8 cellular contexts compared by ENCODE assay signal in genomic region chr12:76031414-76032042, GRCh38. TPM values are rescaled to one million over a fixed set of nuclear protein-coding genes. Genes with fewer than 3 reads are reported as not detected.
DNase-seq lines count a peak whose midpoint lies in the region; ATAC-seq and TF ChIP-seq lines count a peak whose summit lies in the region.

Gene PHLDA1, minus strand, starts transcription at chr12:76031776.

- H3K27ac ChIP-seq in endodermal cell (ENCODE audit: low read depth, low read length): peak within 1 kb of the TSS; percentile 83
- H3K27ac ChIP-seq in mesodermal cell (ENCODE audit: low read depth, low read length, severe bottlenecking): peak within 1 kb of the TSS; percentile 94

- WGBS in endodermal cell (ENCODE audit: insufficient coverage in 1 of 2, insufficient read length in 1 of 2), 2 experiments: 0% methylated on average over 23 to 67 of the region's 67 CpGs
- 0% methylated on average over 59 of the region's 67 CpGs for WGBS in mesodermal cell (ENCODE audit: insufficient coverage in 2 of 2), 2 experiments

- intact Hi-C loops in Calu3 (cut with micrococcal nuclease; ENCODE audit: unreplicated experiment): loop anchor here (2.0 kb wide), 1 partner anchor 205 kb away; no protein-coding TSS in a partner anchor

- ATAC-seq in GM21381 (IDR thresholded peaks at IDR 0.05; ENCODE audit: unreplicated experiment): peak; percentile 79
- peak; percentile 81 for ATAC-seq in activated CD8-positive, alpha-beta memory T cell treated with anti-CD3 and anti-CD28 coated beads, Interleukin-2, amount 10 ng/mL, durations not matched to agents 7 days and 5 days

- TF ChIP-seq CTCF in Calu3 (IDR thresholded peaks at IDR 0.05; ENCODE audit: unreplicated experiment) (peak; percentile 43), endodermal cell (conservative IDR thresholded peaks at IDR 0.05) (peak; percentile 80)

- no peaks in the 10 kb centered on the region for H3K9me3 ChIP-seq in endodermal cell (ENCODE audit: control insufficient read depth, low read length)
- H3K9me3 ChIP-seq in mesodermal cell (ENCODE audit: control insufficient read depth, low read length): no peaks in the 10 kb centered on the region

- DNase-seq in Calu3 (peak; percentile 99), HUDEP-2 (lab: John Stamatoyannopoulos, UW; ENCODE audit: unreplicated experiment in 76 of 76) (peak in 74 of 76 experiments; percentile 24 to 90 (median 80)), NOMO-1 treated with dmso at 0.1 percent for 144 hours (lab: John Stamatoyannopoulos, UW; ENCODE audit: unreplicated experiment) (peak; percentile 92), endodermal cell (peak; percentile 99)
- peak; percentile 98 for DNase-seq in activated CD8-positive, alpha-beta memory T cell treated with anti-CD3 and anti-CD28 coated beads, Interleukin-2, amount 10 ng/mL, durations not matched to agents 7 days and 5 days
- DNase-seq in stimulated activated CD8-positive, alpha-beta memory T cell treated with anti-CD3 and anti-CD28 coated beads, Interleukin-15, amount 100 ng/mL, for 4 hours (ENCODE audit: low read depth in 2 of 2): peak; percentile 93 to 94

- peak within 1 kb of the TSS; percentile 90 for H3K9ac ChIP-seq in endodermal cell (ENCODE audit: extremely low read depth, low read length, poor library complexity, severe bottlenecking)

- H3K4me3 Mint-ChIP-seq in Calu3 (ENCODE audit: low read depth, unreplicated experiment) (peak within 1 kb of the TSS; percentile 86), endodermal cell (peak within 1 kb of the TSS; percentile 94)
- H3K4me3 Mint-ChIP-seq in activated CD8-positive, alpha-beta memory T cell treated with anti-CD3 and anti-CD28 coated beads, Interleukin-2, amount 10 ng/mL, durations not matched to agents 7 days and 5 days: peak within 1 kb of the TSS; percentile 89

- no peaks in the 10 kb centered on the region for H3K36me3 ChIP-seq in endodermal cell (ENCODE audit: control insufficient read depth, insufficient read depth, low read length)
- peaks cover 34% of the 10 kb centered on the region for H3K36me3 ChIP-seq in mesodermal cell (ENCODE audit: control insufficient read depth, insufficient read depth, low read length)

- H3K4me3 ChIP-seq in endodermal cell (ENCODE audit: low read length): peak within 1 kb of the TSS; percentile 90
- peak within 1 kb of the TSS; percentile 97 for H3K4me3 ChIP-seq in mesodermal cell (ENCODE audit: extremely low read depth, insufficient read depth, low read length, poor library complexity, severe bottlenecking)

- peak within 1 kb of the TSS; percentile 98 for H3K27ac Mint-ChIP-seq in Calu3 (ENCODE audit: unreplicated experiment)
- peak within 1 kb of the TSS; percentile 97 for H3K27ac Mint-ChIP-seq in activated CD8-positive, alpha-beta memory T cell treated with anti-CD3 and anti-CD28 coated beads, Interleukin-2, amount 10 ng/mL, durations not matched to agents 7 days and 5 days
- H3K27ac Mint-ChIP-seq in endodermal cell: peak within 1 kb of the TSS; percentile 96

- H3K36me3 Mint-ChIP-seq in Calu3 (ENCODE audit: insufficient read depth, unreplicated experiment) (peaks cover 78% of the 10 kb centered on the region), endodermal cell (ENCODE audit: low read depth) (peaks cover 11% of the 10 kb centered on the region)
- H3K36me3 Mint-ChIP-seq in activated CD8-positive, alpha-beta memory T cell treated with anti-CD3 and anti-CD28 coated beads, Interleukin-2, amount 10 ng/mL, durations not matched to agents 7 days and 5 days: peaks cover 40% of the 10 kb centered on the region

- no TSS peak for BruUV-seq in Calu3 (replicated peaks; lab: Mats Ljungman, UMichigan)

- CTCF ChIA-PET in Calu3 (lab: Charles Lee): interaction anchor here (1.0 to 2.7 kb wide), 15 partner anchors 11 to 520 kb away, joined by 3 to 17 read pairs (median 5); partner anchors contain the start of gene KRR1
- CTCF ChIA-PET in activated CD8-positive, alpha-beta memory T cell treated with anti-CD3 and anti-CD28 coated beads, Interleukin-2, amount 10 ng/mL, durations not matched to agents 7 days and 5 days (lab: Charles Lee): interaction anchor here (0.6 to 7.9 kb wide), 53 partner anchors 9 to 546 kb away, joined by 3 to 86 read pairs (median 4); partner anchors contain the start of gene KRR1

- H3K9me3 Mint-ChIP-seq in Calu3 (ENCODE audit: low read depth, unreplicated experiment) (no peaks in the 10 kb centered on the region), endodermal cell (no peaks in the 10 kb centered on the region)
- H3K9me3 Mint-ChIP-seq in activated CD8-positive, alpha-beta memory T cell treated with anti-CD3 and anti-CD28 coated beads, Interleukin-2, amount 10 ng/mL, durations not matched to agents 7 days and 5 days (ENCODE audit: low read depth): no peaks in the 10 kb centered on the region

- H3K4me1 Mint-ChIP-seq in Calu3 (ENCODE audit: low read depth, unreplicated experiment) (peaks cover 39% of the 10 kb centered on the region), endodermal cell (peaks cover 29% of the 10 kb centered on the region)
- H3K4me1 Mint-ChIP-seq in activated CD8-positive, alpha-beta memory T cell treated with anti-CD3 and anti-CD28 coated beads, Interleukin-2, amount 10 ng/mL, durations not matched to agents 7 days and 5 days: peaks cover 57% of the 10 kb centered on the region

- peaks cover 4% of the 10 kb centered on the region for H3K4me1 ChIP-seq in endodermal cell (ENCODE audit: control insufficient read depth, insufficient read depth, low read length)
- H3K4me1 ChIP-seq in mesodermal cell (ENCODE audit: control insufficient read depth, insufficient read depth, low read length, poor library complexity, severe bottlenecking): peaks cover 17% of the 10 kb centered on the region

- H3K27me3 Mint-ChIP-seq in Calu3 (ENCODE audit: unreplicated experiment): no peaks in the 10 kb centered on the region
- peaks cover 4% of the 10 kb centered on the region for H3K27me3 Mint-ChIP-seq in activated CD8-positive, alpha-beta memory T cell treated with anti-CD3 and anti-CD28 coated beads, Interleukin-2, amount 10 ng/mL, durations not matched to agents 7 days and 5 days
- H3K27me3 Mint-ChIP-seq in endodermal cell (ENCODE audit: insufficient read depth): no peaks in the 10 kb centered on the region

- H3K27me3 ChIP-seq in endodermal cell (ENCODE audit: control insufficient read depth, insufficient read depth, low read length, poor library complexity, severe bottlenecking): no peaks in the 10 kb centered on the region

RNA-seq across cellular contexts. Expression of gene PHLDA1, which starts in this region (rescaled TPM):
- 143 and 151 TPM in 2 replicates for total RNA-seq in Calu3 (2022)
- 10 to 100 TPM; 36.8 to 95.6 TPM for total RNA-seq in activated CD8-positive, alpha-beta memory T cell treated with anti-CD3 and anti-CD28 coated beads, Interleukin-2, amount 10 ng/mL, durations not matched to agents 7 days and 5 days
- 10 to 100 TPM in 1 of 2 donors, 1 to 10 TPM in 1; 3.7 to 16.2 TPM for total RNA-seq in endodermal cell
- 14.9 TPM for polyA plus RNA-seq in endodermal cell (2013, experiment 1 of 2)
- polyA plus RNA-seq in endodermal cell (2013, experiment 2 of 2): 13.4 TPM
- polyA plus RNA-seq in mesodermal cell (2013, experiment 1 of 2): 63.2 TPM
- polyA plus RNA-seq in mesodermal cell (2013, experiment 2 of 2): 59.5 TPM

Comparison
In these comparisons a context has a peak if more than half of its experiments do, and no peak if none do; other contexts are left out.
1. Peak in every context shown above with its lines: DNase-seq, ATAC-seq, H3K4me3 ChIP-seq and H3K27ac ChIP-seq.